Comparison of ENCODE assay signal across 12 cellular contexts in the genomic region with DNA sequence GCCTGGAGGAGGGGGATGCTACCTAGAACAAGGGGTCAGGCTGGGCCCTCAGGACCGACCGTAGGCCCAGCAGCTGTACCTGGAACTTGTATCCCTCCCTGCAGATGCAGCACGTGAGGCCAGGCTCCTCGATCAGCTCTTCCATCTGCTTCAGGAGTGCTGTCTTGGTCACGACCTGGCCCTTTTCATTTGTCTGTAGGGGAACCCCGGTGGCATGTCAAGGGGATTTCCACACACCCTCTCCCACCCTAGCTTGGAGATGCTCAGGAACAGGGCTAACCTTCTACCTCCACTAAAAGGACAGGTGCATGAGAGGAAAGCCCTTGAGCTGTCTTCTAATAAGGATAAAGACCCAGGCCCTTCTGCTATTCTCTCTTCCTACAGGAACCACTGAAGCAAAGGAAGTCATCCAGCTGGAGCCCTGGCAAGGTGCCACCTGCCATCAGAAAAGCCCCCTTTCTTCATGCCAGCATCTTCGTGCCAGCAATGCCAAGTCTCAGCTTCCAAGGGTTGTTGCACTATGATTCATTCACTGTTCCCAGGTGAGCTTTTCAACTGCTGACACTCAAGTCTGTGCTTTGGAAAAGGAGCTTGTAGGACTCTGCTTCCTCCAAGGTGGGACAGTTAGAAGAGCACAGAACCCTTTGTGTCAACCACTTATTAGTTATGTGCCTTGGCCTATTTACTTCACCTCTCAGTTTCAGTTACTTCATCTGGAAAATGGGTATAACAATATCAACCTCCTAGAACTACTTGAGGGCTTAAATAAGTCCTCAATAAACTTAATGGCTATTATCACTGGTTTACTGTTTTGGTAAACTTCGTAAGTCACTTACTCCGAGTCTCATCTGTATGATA.
DNase-seq lines count a peak whose midpoint lies in the region; ATAC-seq and TF ChIP-seq lines count a peak whose summit lies in the region.
"Had no signal": no experiment of that assay in that cellular context is flagged by ENCODE, and none has a peak within 500 bp of the region (broad histone marks: within the 10 kb centered on the region; RNA-seq: fewer than 3 reads in every experiment).

No MANE protein-coding gene starts in this region.

- H3K4me3 Mint-ChIP-seq in activated B cell treated with CpG ODN at 0.5 μM for 24 hours (no peak overlapping the region), naive B cell (no peak overlapping the region)
- H3K4me3 Mint-ChIP-seq: immature natural killer cell had no signal

- DNase-seq in A673 (ENCODE audit: low spot score): peak; percentile 21
- DNase-seq in DMS79 treated with DMSO at 0.1 percent for 48 hours (lab: John Stamatoyannopoulos, UW): peak; percentile 98
- DNase-seq in activated B cell treated with CpG ODN at 0.5 μM for 24 hours: no peak
- no peak for DNase-seq in naive B cell
- DNase-seq in hepatic stellate cell (ENCODE audit: low spot score): no peak
- no peak for DNase-seq in Right ventricle myocardium superior
- DNase-seq in mesendoderm: no peak
- DNase-seq: activated effector memory CD4-positive, alpha-beta T cell treated with Interleukin-2 at 50 U/mL for 16 hours; immature natural killer cell; NCI-H2171 treated with DMSO at 0.1 percent for 48 hours; PC-9 had no signal

- no peak overlapping the region for H4K5ac ChIP-seq in mesendoderm (ENCODE audit: low read length)

- ATAC-seq in activated B cell treated with CpG ODN at 0.5 μM for 24 hours (ENCODE audit: low read depth) (peak; percentile 71), naive B cell (ENCODE audit: low read depth in 2 of 2) (peak; percentile 46 to 51), HG02840 (IDR thresholded peaks at IDR 0.05; ENCODE audit: low FRiP score, unreplicated experiment) (no peak), Right ventricle myocardium superior (ENCODE audit: poor library complexity) (no peak)

- POLR2A ChIA-PET in A673 (lab: Charles Lee; ENCODE audit: low non-redundant PET) (no interaction called here), activated B cell treated with CpG ODN at 0.5 μM for 24 hours (lab: Charles Lee) (interaction anchor here (0.7 to 1.1 kb wide), 2 partner anchors 9 to 185 kb away, joined by 3 read pairs; partner anchors contain the start of gene ALDH4A1)

- H3K79me1 ChIP-seq in mesendoderm (ENCODE audit: low read length): no peaks in the 10 kb centered on the region

- H3K4ac ChIP-seq in mesendoderm (ENCODE audit: low read depth, low read length): no peak overlapping the region

- no peaks in the 10 kb centered on the region for H3K9me3 Mint-ChIP-seq in activated B cell treated with CpG ODN at 0.5 μM for 24 hours
- H3K9me3 Mint-ChIP-seq in naive B cell: no peaks in the 10 kb centered on the region
- H3K9me3 Mint-ChIP-seq: immature natural killer cell had no signal

- H3K27ac ChIP-seq in A673 (ENCODE audit: low read depth, low read length, poor library complexity, severe bottlenecking) (no peak overlapping the region), mesendoderm (ENCODE audit: low read depth, low read length) (no peak overlapping the region)
- H3K27ac ChIP-seq: PC-9 had no signal

- TF ChIP-seq CTCF in A673 (conservative IDR thresholded peaks at IDR 0.05; ENCODE audit: low read depth, low read length) (no peak), activated B cell treated with CpG ODN at 0.5 μM for 24 hours (IDR thresholded peaks at IDR 0.05) (no peak)

- H3K79me2 ChIP-seq in mesendoderm (ENCODE audit: control insufficient read depth, insufficient read depth, low read length): no peaks in the 10 kb centered on the region

- no peak overlapping the region for H3K4me2 ChIP-seq in mesendoderm (ENCODE audit: low read length)
- H3K4me2 ChIP-seq: PC-9 had no signal

- H3K36me3 Mint-ChIP-seq in activated B cell treated with CpG ODN at 0.5 μM for 24 hours (ENCODE audit: low read depth) (peaks cover 99% of the 10 kb centered on the region), naive B cell (peaks cover 37 to 47% of the 10 kb centered on the region in 2 donors)

- no peak overlapping the region for H2BK120ac ChIP-seq in mesendoderm (ENCODE audit: low read depth, low read length)

- no peak overlapping the region for H2AK5ac ChIP-seq in mesendoderm (ENCODE audit: low read length)

- H3K4me3 ChIP-seq in A673 (ENCODE audit: low read depth, low read length, poor library complexity, severe bottlenecking) (no peak overlapping the region), mesendoderm (ENCODE audit: low read length) (no peak overlapping the region)
- H3K4me3 ChIP-seq: PC-9 had no signal

- H3K4me1 ChIP-seq in A673 (ENCODE audit: insufficient read depth, low read length, poor library complexity, severe bottlenecking): no peaks in the 10 kb centered on the region
- no peaks in the 10 kb centered on the region for H3K4me1 ChIP-seq in mesendoderm (ENCODE audit: control insufficient read depth, low read depth, low read length)

- H3K27me3 Mint-ChIP-seq in activated B cell treated with CpG ODN at 0.5 μM for 24 hours: no peaks in the 10 kb centered on the region
- H3K27me3 Mint-ChIP-seq in naive B cell: no peaks in the 10 kb centered on the region

- H2BK15ac ChIP-seq in mesendoderm (replicated peaks; ENCODE audit: low read depth): no peak overlapping the region

- no TSS peak for BruUV-seq in A673 (replicated peaks; lab: Mats Ljungman, UMichigan)

- no CpG with 5 or more reads among the region's 9 CpGs for WGBS in mesendoderm (ENCODE audit: extremely low coverage, insufficient coverage, low lambda C conversion rate)

- H3K27ac Mint-ChIP-seq in activated B cell treated with CpG ODN at 0.5 μM for 24 hours (peak overlapping the region; percentile 77), naive B cell (peak overlapping the region in 5 of 6 donors; percentile 21 to 82 (median 49))

- no peaks in the 10 kb centered on the region for H3K9me3 ChIP-seq in A673 (ENCODE audit: low read depth, low read length, poor library complexity, severe bottlenecking)

- H3K9ac ChIP-seq in mesendoderm (ENCODE audit: low read length): no peak overlapping the region

- intact Hi-C loops in A673 (cut with micrococcal nuclease; ENCODE audit: unreplicated experiment): no loop called here
- intact Hi-C loops in activated B cell treated with CpG ODN at 0.5 μM for 24 hours (cut with micrococcal nuclease): loop anchor here (5.0 kb wide), 1 partner anchor 181 kb away; no protein-coding TSS in a partner anchor
- intact Hi-C loops in Right ventricle myocardium superior (cut with DNase I): no loop called here

- no peak overlapping the region for H4K8ac ChIP-seq in mesendoderm (ENCODE audit: low read depth, low read length)

- H3K36me3 ChIP-seq in A673 (ENCODE audit: insufficient read depth, low read length, poor library complexity, severe bottlenecking) (peaks cover 93% of the 10 kb centered on the region), mesendoderm (ENCODE audit: control insufficient read depth, insufficient read depth, low read length) (peaks cover 26% of the 10 kb centered on the region)

- H3K27me3 ChIP-seq in A673 (replicated peaks; ENCODE audit: insufficient read depth, low read depth, low read length, poor library complexity) (no peaks in the 10 kb centered on the region), mesendoderm (ENCODE audit: insufficient read depth, low read length, poor library complexity) (no peaks in the 10 kb centered on the region)

- CTCF ChIA-PET in A673 (lab: Charles Lee) (no interaction called here), activated B cell treated with CpG ODN at 0.5 μM for 24 hours (lab: Charles Lee) (interaction anchor here (1.2 to 1.7 kb wide), 4 partner anchors 175 to 204 kb away, joined by 4 to 8 read pairs (median 6); no protein-coding TSS in a partner anchor)

- peaks cover 10% of the 10 kb centered on the region for H3K4me1 Mint-ChIP-seq in activated B cell treated with CpG ODN at 0.5 μM for 24 hours
- H3K4me1 Mint-ChIP-seq in naive B cell: peaks cover 6 to 13% (median 7%) of the 10 kb centered on the region in 3 donors
- H3K4me1 Mint-ChIP-seq: immature natural killer cell had no signal

- H3K56ac ChIP-seq in mesendoderm (ENCODE audit: low read length): no peak overlapping the region

- no peak overlapping the region for H3K23ac ChIP-seq in mesendoderm (ENCODE audit: low read length)

- H3K18ac ChIP-seq in mesendoderm (ENCODE audit: low read length): no peak overlapping the region

- no peak overlapping the region for H2BK5ac ChIP-seq in mesendoderm (ENCODE audit: low read length)

Comparison
In these comparisons a context has a peak if more than half of its experiments do, and no peak if none do; other contexts are left out.
1. DNase-seq: peak in A673 (single experiment) and DMS79 treated with DMSO at 0.1 percent for 48 hours (single experiment); none in activated B cell treated with CpG ODN at 0.5 μM for 24 hours (single experiment), naive B cell (single experiment), hepatic stellate cell (single experiment), Right ventricle myocardium superior (single experiment) and mesendoderm (single experiment).
2. ATAC-seq: peak in activated B cell treated with CpG ODN at 0.5 μM for 24 hours (single experiment) and naive B cell (2 of 2); none in HG02840 (single experiment) and Right ventricle myocardium superior (single experiment).